Comparison of ENCODE assay signal across 8 cellular contexts in the genomic region with DNA sequence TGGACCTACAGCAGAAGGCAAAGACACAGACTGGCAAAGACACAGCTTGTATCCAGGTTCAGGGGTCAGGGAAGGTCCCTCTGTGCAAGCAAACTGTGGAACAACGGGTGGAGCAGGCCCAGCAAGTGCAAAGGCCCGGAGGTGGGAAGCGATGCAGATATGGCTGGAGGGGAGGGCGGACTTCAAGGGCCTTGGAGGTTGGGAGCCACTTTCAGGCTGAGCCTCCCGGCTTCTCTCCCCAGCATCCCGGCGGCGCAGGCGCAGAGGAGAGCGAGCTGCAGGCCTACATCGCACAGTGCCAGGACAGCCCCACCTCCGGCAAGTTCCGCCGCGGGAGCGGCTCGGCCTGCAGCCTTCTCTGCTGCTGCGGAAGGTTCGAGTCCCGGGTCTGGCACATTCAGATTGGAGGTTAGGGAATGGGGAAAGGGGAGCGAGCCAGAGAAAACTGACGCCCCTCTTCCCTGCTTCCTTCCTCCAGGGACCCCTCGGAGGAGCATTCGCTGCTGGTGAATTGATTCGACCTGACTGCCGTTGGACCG. TPM values are rescaled to one million over a fixed set of nuclear protein-coding genes. Genes with fewer than 3 reads are reported as not detected.
A peak's percentile ranks its signal among the peaks of the same experiment; 100 is the strongest.
DNase-seq lines count a peak whose midpoint lies in the region; ATAC-seq and TF ChIP-seq lines count a peak whose summit lies in the region.

No MANE protein-coding gene starts in this region.

- no peak for TF ChIP-seq POLR2A in gastroesophageal sphincter (IDR thresholded peaks at IDR 0.05)

- H3K4me1 Mint-ChIP-seq in activated CD8-positive, alpha-beta T cell treated with anti-CD3 and anti-CD28 coated beads for 36 hours (ENCODE audit: low read depth): peaks cover 13% of the 10 kb centered on the region

- H3K9me3 Mint-ChIP-seq in activated CD8-positive, alpha-beta T cell treated with anti-CD3 and anti-CD28 coated beads for 36 hours: no peaks in the 10 kb centered on the region

- DNase-seq in GM23248: peak; percentile 85
- DNase-seq in activated CD8-positive, alpha-beta T cell treated with anti-CD3 and anti-CD28 coated beads for 36 hours: no peak
- peak in 35 of 56 donors; percentile 5 to 56 (median 35) for DNase-seq in nucleus accumbens (lab: John Stamatoyannopoulos, UW)
- no peak for DNase-seq in DMS153 (lab: John Stamatoyannopoulos, UW)

- H3K36me3 Mint-ChIP-seq in activated CD8-positive, alpha-beta T cell treated with anti-CD3 and anti-CD28 coated beads for 36 hours (ENCODE audit: low read depth): peaks cover 16% of the 10 kb centered on the region

- intact Hi-C loops in activated CD8-positive, alpha-beta T cell treated with anti-CD3 and anti-CD28 coated beads for 36 hours (cut with micrococcal nuclease): no loop called here

- H3K27ac ChIP-seq in GM23248: peak overlapping the region; percentile 62
- H3K27ac ChIP-seq in gastroesophageal sphincter: peak overlapping the region; percentile 82 to 99 (median 91)

- POLR2A ChIA-PET in activated CD8-positive, alpha-beta T cell treated with anti-CD3 and anti-CD28 coated beads for 36 hours (lab: Charles Lee): interaction anchor here (0.7 to 6.3 kb wide), 3 partner anchors 10 to 49 kb away, joined by 3 to 44 read pairs (median 3); partner anchors contain the start of gene MCOLN1

- H3K79me2 ChIP-seq in GM23248 (ENCODE audit: insufficient read depth): peaks cover 4% of the 10 kb centered on the region; the same call in 1 of the 2 replicates

- H3K9me3 ChIP-seq in GM23248 (ENCODE audit: low read depth) (no peaks in the 10 kb centered on the region), gastroesophageal sphincter (no peaks in the 10 kb centered on the region)

- H3K4me2 ChIP-seq in GM23248 (ENCODE audit: unreplicated experiment): peak overlapping the region; percentile 91

- no peaks in the 10 kb centered on the region for H4K20me1 ChIP-seq in GM23248 (ENCODE audit: insufficient read depth)

- peak overlapping the region; percentile 95 for H3K4me3 Mint-ChIP-seq in activated CD8-positive, alpha-beta T cell treated with anti-CD3 and anti-CD28 coated beads for 36 hours

- peaks cover under 1% of the 10 kb centered on the region; the same call in 1 of the 2 replicates for H3K36me3 ChIP-seq in GM23248 (ENCODE audit: low read depth)
- H3K36me3 ChIP-seq in gastroesophageal sphincter: peaks cover 0 to 54% of the 10 kb centered on the region in 2 donors

- ATAC-seq in activated CD8-positive, alpha-beta T cell treated with anti-CD3 and anti-CD28 coated beads for 36 hours: no peak
- peak; percentile 21 for ATAC-seq in gastroesophageal sphincter
- ATAC-seq in HG03135 (IDR thresholded peaks at IDR 0.05; ENCODE audit: unreplicated experiment): no peak
- no peak for ATAC-seq in GM18517 (IDR thresholded peaks at IDR 0.05; ENCODE audit: unreplicated experiment)
- ATAC-seq in HG02870 (IDR thresholded peaks at IDR 0.05; ENCODE audit: unreplicated experiment): no peak

- H3K27me3 ChIP-seq in GM23248 (replicated peaks; ENCODE audit: insufficient read depth): no peaks in the 10 kb centered on the region
- H3K27me3 ChIP-seq in gastroesophageal sphincter: no peaks in the 10 kb centered on the region

- H3K27ac Mint-ChIP-seq in activated CD8-positive, alpha-beta T cell treated with anti-CD3 and anti-CD28 coated beads for 36 hours: peak overlapping the region; percentile 79

- no peak for TF ChIP-seq CTCF in activated CD8-positive, alpha-beta T cell treated with anti-CD3 and anti-CD28 coated beads for 36 hours (IDR thresholded peaks at IDR 0.05)
- no peak for TF ChIP-seq CTCF in gastroesophageal sphincter (IDR thresholded peaks at IDR 0.05)

- no peaks in the 10 kb centered on the region for H3K9me2 ChIP-seq in GM23248 (ENCODE audit: insufficient read depth)

- TF ChIP-seq EP300 in gastroesophageal sphincter (IDR thresholded peaks at IDR 0.05): no peak

- CTCF ChIA-PET in activated CD8-positive, alpha-beta T cell treated with anti-CD3 and anti-CD28 coated beads for 36 hours (lab: Charles Lee): interaction anchor here (1.1 to 1.5 kb wide), 2 partner anchors 10 to 36 kb away, joined by 3 read pairs; a partner anchor contains a TSS

- no peaks in the 10 kb centered on the region for H3K27me3 Mint-ChIP-seq in activated CD8-positive, alpha-beta T cell treated with anti-CD3 and anti-CD28 coated beads for 36 hours

- H3K4me1 ChIP-seq in GM23248 (ENCODE audit: insufficient read depth): no peaks in the 10 kb centered on the region
- H3K4me1 ChIP-seq in gastroesophageal sphincter: peaks cover 0 to 28% (median 5%) of the 10 kb centered on the region in 3 donors

- H3K9ac ChIP-seq in GM23248: peak overlapping the region; percentile 89

- peak overlapping the region; percentile 94 for H3K4me3 ChIP-seq in GM23248
- peak overlapping the region; percentile 60 to 70 for H3K4me3 ChIP-seq in gastroesophageal sphincter

- in situ Hi-C loops in GM23248 (cut with MboI): no loop called here

- 0 out of 2 replicates have a peak, but pooled peaks cover 5% of the 10 kb centered on the region for H3F3A ChIP-seq in GM23248 (ENCODE audit: insufficient read depth)

- WGBS in GM23248 (ENCODE audit: low coverage in 1 of 2, low lambda C conversion rate in 2 of 2, missing lambda C conversion rate in 2 of 2), 2 experiments: 5 to 14% methylated on average over 21 to 27 of the region's 27 CpGs
- WGBS in gastroesophageal sphincter (ENCODE audit: low coverage in 1 of 2), 2 donors: 32 to 34% methylated on average over 11 to 13 of the region's 27 CpGs

- H2AFZ ChIP-seq in GM23248: peak overlapping the region; percentile 94

RNA-seq across cellular contexts. Expression of gene PNPLA6, which starts 2.2 kb away (rescaled TPM):
- total RNA-seq in GM23248 (2014; rRNA removed; shearing (Covaris generic)): 86.6 and 116 TPM in 2 replicates
- 65.0 and 67.2 TPM in 2 replicates for polyA plus RNA-seq in GM23248 (2016; fragmentation: Nextera tagmentation; extraction: Ambion mirVana)
- 10 to 100 TPM; 79.2 to 90.3 TPM for total RNA-seq in activated CD8-positive, alpha-beta T cell treated with anti-CD3 and anti-CD28 coated beads for 36 hours
- 100 to 1,000 TPM in 1 of 4 donors, 10 to 100 TPM in 3; 54.9 to 111 (median 75.2) TPM for total RNA-seq in gastroesophageal sphincter

RNA-seq across cellular contexts. Expression of gene MCOLN1, which starts 10.9 kb away (rescaled TPM):
- total RNA-seq in GM23248 (2014; rRNA removed; shearing (Covaris generic)): 4.9 and 5.9 TPM in 2 replicates
- 28.6 TPM in 2 replicates for polyA plus RNA-seq in GM23248 (2016; fragmentation: Nextera tagmentation; extraction: Ambion mirVana)
- total RNA-seq in activated CD8-positive, alpha-beta T cell treated with anti-CD3 and anti-CD28 coated beads for 36 hours: 1 to 10 TPM; 7.9 to 9.2 TPM
- 10 to 100 TPM in 3 of 4 donors, 1 to 10 TPM in 1; 7.4 to 18.4 (median 17.5) TPM for total RNA-seq in gastroesophageal sphincter

RNA-seq across cellular contexts. Expression of gene ZNF358, which starts 17.4 kb away (rescaled TPM):
- total RNA-seq in GM23248 (2014; rRNA removed; shearing (Covaris generic)): 51.1 and 56.3 TPM in 2 replicates
- 11.4 and 12.0 TPM in 2 replicates for polyA plus RNA-seq in GM23248 (2016; fragmentation: Nextera tagmentation; extraction: Ambion mirVana)
- 1 to 10 TPM; 4.8 to 6.5 TPM for total RNA-seq in activated CD8-positive, alpha-beta T cell treated with anti-CD3 and anti-CD28 coated beads for 36 hours
- total RNA-seq in gastroesophageal sphincter: 100 to 1,000 TPM in 2 of 4 donors, 10 to 100 TPM in 2; 63.9 to 153 (median 98.7) TPM

RNA-seq across cellular contexts. Expression of gene PEX11G, which starts 44.5 kb away (rescaled TPM):
- total RNA-seq in GM23248 (2014; rRNA removed; shearing (Covaris generic)): 4.0 and 5.2 TPM in 2 replicates
- 6.0 and 6.2 TPM in 2 replicates for polyA plus RNA-seq in GM23248 (2016; fragmentation: Nextera tagmentation; extraction: Ambion mirVana)
- total RNA-seq in activated CD8-positive, alpha-beta T cell treated with anti-CD3 and anti-CD28 coated beads for 36 hours: 1 to 10 TPM; 1.4 to 1.5 TPM
- total RNA-seq in gastroesophageal sphincter: 1 to 10 TPM; 1.0 to 3.1 (median 1.9) TPM

Comparison
In these comparisons a context has a peak if more than half of its experiments do, and no peak if none do; other contexts are left out.
1. DNase-seq: peak in GM23248 (single experiment) and nucleus accumbens (35 of 56); none in activated CD8-positive, alpha-beta T cell treated with anti-CD3 and anti-CD28 coated beads for 36 hours (single experiment) and DMS153 (single experiment).